In genomic region chr21:43346551-43346950, GRCh38 we compare ENCODE assay signal across 25 cellular contexts.
DNase-seq lines count a peak whose midpoint lies in the region; ATAC-seq and TF ChIP-seq lines count a peak whose summit lies in the region.
"Had no signal": no experiment of that assay in that cellular context is flagged by ENCODE, and none has a peak within 500 bp of the region (broad histone marks: within the 10 kb centered on the region; RNA-seq: fewer than 3 reads in every experiment).

No MANE protein-coding gene starts in this region.

- H3K27me3 Mint-ChIP-seq in stimulated activated naive CD8-positive, alpha-beta T cell treated with anti-CD3 and anti-CD28 coated beads, Interleukin-15, amount 100 ng/mL, for 72 hours = no peaks in the 10 kb centered on the region
- H3K27me3 Mint-ChIP-seq in mesothelial cell of epicardium (ENCODE audit: low read depth) = no peaks in the 10 kb centered on the region
- H3K27me3 Mint-ChIP-seq: activated CD4-positive, alpha-beta T cell treated with anti-CD3 and anti-CD28 coated beads, Interleukin-2, amount 10 ng/mL, durations not matched to agents 7 days and 5 days; IgD-negative memory B cell; memory B cell had no signal

- ATAC-seq in stimulated activated naive CD8-positive, alpha-beta T cell treated with anti-CD3 and anti-CD28 coated beads, Interleukin-15, amount 100 ng/mL, for 72 hours = peak; percentile 22
- ATAC-seq in stimulated activated naive CD8-positive, alpha-beta T cell treated with anti-CD3 and anti-CD28 coated beads, Interleukin-15, Interleukin-2, amounts not matched to agents 100 U/mL and 50 U/mL, for 24 hours = no peak
- no peak for ATAC-seq in HG02759 (IDR thresholded peaks at IDR 0.05; ENCODE audit: unreplicated experiment)
- ATAC-seq: WTC11 had no signal

- H3K4me1 Mint-ChIP-seq in stimulated activated naive CD8-positive, alpha-beta T cell treated with anti-CD3 and anti-CD28 coated beads, Interleukin-15, amount 100 ng/mL, for 72 hours = peaks cover 20% of the 10 kb centered on the region
- peaks cover 59% of the 10 kb centered on the region for H3K4me1 Mint-ChIP-seq in mesothelial cell of epicardium
- H3K4me1 Mint-ChIP-seq: WTC11 had no signal

- DNase-seq in stimulated activated naive CD8-positive, alpha-beta T cell treated with anti-CD3 and anti-CD28 coated beads, Interleukin-15, amount 100 ng/mL, for 72 hours = no peak
- no peak for DNase-seq in stimulated activated naive CD8-positive, alpha-beta T cell treated with anti-CD3 and anti-CD28 coated beads, Interleukin-15, Interleukin-2, amounts not matched to agents 100 U/mL and 50 U/mL, for 24 hours
- DNase-seq in RWPE1 (ENCODE audit: low spot score) = no peak
- no peak for DNase-seq in mesothelial cell of epicardium (ENCODE audit: low spot score in 2 of 2, unreplicated experiment in 2 of 2)
- DNase-seq in central memory CD4-positive, alpha-beta T cell = no peak
- DNase-seq in NCI-H2081 (lab: John Stamatoyannopoulos, UW) = no peak
- DNase-seq: activated CD4-positive, alpha-beta T cell treated with anti-CD3 and anti-CD28 coated beads, Interleukin-2, amount 10 ng/mL, durations not matched to agents 7 days and 5 days; activated gamma-delta T cell treated with Interleukin-2 at 50 U/mL for 16 hours; DMS79 treated with DMSO at 0.1 percent for 48 hours; effector CD4-positive, alpha-beta T cell; NCI-H1105; NCI-H187; NCI-H2171; NCI-H510A; stimulated activated CD4-positive, alpha-beta T cell treated with anti-CD3 and anti-CD28 coated beads, Interleukin-12 subunit alpha, Interleukin-12 subunit beta, amount 100 ng/mL, for 4 hours; stimulated activated CD4-positive, alpha-beta T cell treated with anti-CD3 and anti-CD28 coated beads, Interleukin-2, amount 100 ng/mL, for 48 hours; T-helper 1 cell had no signal

- TF ChIP-seq CTCF in RWPE1 (conservative IDR thresholded peaks at IDR 0.05; ENCODE audit: low read depth) (no peak), mesothelial cell of epicardium (IDR thresholded peaks at IDR 0.05; ENCODE audit: unreplicated experiment) (no peak)

- H3K36me3 Mint-ChIP-seq in mesothelial cell of epicardium = no peaks in the 10 kb centered on the region
- H3K36me3 Mint-ChIP-seq: brain, IgD-negative memory B cell, memory B cell, WTC11 had no signal

- peak overlapping the region in 1 of 2 donors; percentile 94 for H3K27ac Mint-ChIP-seq in stimulated activated naive CD8-positive, alpha-beta T cell treated with anti-CD3 and anti-CD28 coated beads, Interleukin-15, amount 100 ng/mL, for 72 hours
- H3K27ac Mint-ChIP-seq in mesothelial cell of epicardium = peak overlapping the region; percentile 88
- H3K27ac Mint-ChIP-seq: memory B cell, WTC11 had no signal

- H3K4me3 Mint-ChIP-seq in stimulated activated naive CD8-positive, alpha-beta T cell treated with anti-CD3 and anti-CD28 coated beads, Interleukin-15, amount 100 ng/mL, for 72 hours = peak overlapping the region in 1 of 2 donors; percentile 48
- no peak overlapping the region for H3K4me3 Mint-ChIP-seq in mesothelial cell of epicardium
- H3K4me3 Mint-ChIP-seq: activated CD4-positive, alpha-beta T cell treated with anti-CD3 and anti-CD28 coated beads, Interleukin-2, amount 10 ng/mL, durations not matched to agents 7 days and 5 days; IgD-negative memory B cell; memory B cell; neural crest cell; WTC11 had no signal

- H3K27ac ChIP-seq in RWPE1 = peak overlapping the region; percentile 79
- H3K27ac ChIP-seq: right lobe of liver, tibial nerve had no signal

- POLR2A ChIA-PET in RWPE1 (lab: Yijun Ruan, JAX; ENCODE audit: low non-redundant PET) = no interaction called here

- CTCF ChIA-PET in RWPE1 (lab: Yijun Ruan, JAX) = no interaction called here

- no peaks in the 10 kb centered on the region for H3K9me3 Mint-ChIP-seq in stimulated activated naive CD8-positive, alpha-beta T cell treated with anti-CD3 and anti-CD28 coated beads, Interleukin-15, amount 100 ng/mL, for 72 hours
- no peaks in the 10 kb centered on the region for H3K9me3 Mint-ChIP-seq in mesothelial cell of epicardium
- H3K9me3 Mint-ChIP-seq: activated CD4-positive, alpha-beta T cell treated with anti-CD3 and anti-CD28 coated beads, Interleukin-2, amount 10 ng/mL, durations not matched to agents 7 days and 5 days; IgD-negative memory B cell; memory B cell; neural crest cell; WTC11 had no signal
